Comparison of ENCODE assay signal across 19 cellular contexts in genomic region chr6:1525364-1526038, GRCh38.
A peak's percentile ranks its signal among the peaks of the same experiment; 100 is the strongest.
DNase-seq lines count a peak whose midpoint lies in the region; ATAC-seq, FAIRE-seq and TF ChIP-seq lines count a peak whose summit lies in the region.
"Had no signal": no experiment of that assay in that cellular context is flagged by ENCODE, and none has a peak within 500 bp of the region (broad histone marks: within the 10 kb centered on the region; RNA-seq: fewer than 3 reads in every experiment).

No MANE protein-coding gene starts in this region.

- H3K27ac ChIP-seq in Panc1 (ENCODE audit: low read length) = no peak overlapping the region
- H3K27ac ChIP-seq in neuronal stem cell (replicated peaks; ENCODE audit: low read length) = no peak overlapping the region
- no peak overlapping the region for H3K27ac ChIP-seq in pancreas
- H3K27ac ChIP-seq: cardiac muscle cell had no signal

- H3K36me3 ChIP-seq in Panc1 (ENCODE audit: control insufficient read depth, insufficient read depth, low read length) = no peaks in the 10 kb centered on the region
- no peaks in the 10 kb centered on the region for H3K36me3 ChIP-seq in neuronal stem cell (replicated peaks in 1 of 2; ENCODE audit: control insufficient read depth in 2 of 2, insufficient read depth in 2 of 2, low read length in 2 of 2)
- H3K36me3 ChIP-seq in pancreas = no peaks in the 10 kb centered on the region
- H3K36me3 ChIP-seq: cardiac muscle cell, gastrocnemius medialis had no signal

- H2BK15ac ChIP-seq in neuronal stem cell (ENCODE audit: low read length) = no peak overlapping the region

- no peaks in the 10 kb centered on the region for H3K79me1 ChIP-seq in neuronal stem cell (ENCODE audit: low read depth, low read length)

- H2BK120ac ChIP-seq in neuronal stem cell (ENCODE audit: low read depth, low read length) = no peak overlapping the region

- in situ Hi-C loops in Panc1 (cut with HindIII; ENCODE audit: low pct_unique_long_range_greater_than_20kb, low sequenced_read_pairs) = no loop called here

- no peak overlapping the region for H2AFZ ChIP-seq in neuronal stem cell (ENCODE audit: low read length)

- TF ChIP-seq CTCF in Panc1 (IDR thresholded peaks at IDR 0.05) = no peak; the same call in none of the 2 replicates
- no peak for TF ChIP-seq CTCF in pancreas (IDR thresholded peaks at IDR 0.05)

- DNase-seq in Ammon's horn (ENCODE audit: low spot score) (peak; percentile 67), Panc1 (ENCODE audit: low read depth, low spot score) (no peak), fibroblast of gingiva (ENCODE audit: low read depth) (peak; percentile 44), neuronal stem cell (ENCODE audit: low spot score) (no peak), frontal cortex (ENCODE audit: low spot score in 2 of 2) (no peak), HEK293T (ENCODE audit: extremely low spot score) (no peak), pancreas (no peak)
- DNase-seq in stimulated activated CD4-positive, alpha-beta T cell treated with anti-CD3 and anti-CD28 coated beads, Interleukin-2, amount 100 ng/mL, for 48 hours = no peak
- DNase-seq: activated CD4-positive, CD25-positive, alpha-beta regulatory T cell treated with anti-CD3 and anti-CD28 coated beads, Interleukin-2, amount 50 U/mL, for 72 hours; activated naive CD4-positive, alpha-beta T cell treated with anti-CD3 and anti-CD28 coated beads, Interleukin-2, amount 10 ng/mL, durations not matched to agents 7 days and 5 days; activated T-cell treated with anti-CD3 and anti-CD28 coated beads for 4 hours; gastrocnemius medialis; KG1; NCI-H1436; stimulated activated naive CD4-positive, alpha-beta T cell treated with Interleukin-2 at 50 U/mL for 16 hours had no signal

- POLR2A ChIA-PET in Panc1 (lab: Charles Lee) (no interaction called here), HEK293T (lab: Yijun Ruan, JAX) (no interaction called here)

- FAIRE-seq in frontal cortex (lab: Jason Lieb, UNC) (no peak), pancreas (lab: Jason Lieb, UNC) (no peak)
- FAIRE-seq: endometrium, islet of Langerhans had no signal

- H3K4ac ChIP-seq in neuronal stem cell (ENCODE audit: low read length) = no peak overlapping the region

- peak overlapping the region; percentile 44 for H3K18ac ChIP-seq in neuronal stem cell (ENCODE audit: low read length)

- H3K4me2 ChIP-seq in neuronal stem cell (ENCODE audit: insufficient read depth, low read length, poor library complexity, severe bottlenecking) = no peak overlapping the region
- H3K4me2 ChIP-seq: smooth muscle cell had no signal

- no peak overlapping the region for H3K23ac ChIP-seq in neuronal stem cell (ENCODE audit: low read depth, low read length, poor library complexity)

- no peak overlapping the region for H2BK12ac ChIP-seq in neuronal stem cell (ENCODE audit: low read length)

- WGBS in neuronal stem cell (ENCODE audit: extremely low coverage in 2 of 2, insufficient read length in 2 of 2, insufficient replicate concordance in 1 of 2), 2 donors = no CpG with 5 or more reads among the region's 14 CpGs
- 82 to 85% methylated on average over 14 of the region's 14 CpGs for WGBS in pancreas, 2 donors

- CTCF ChIA-PET in Panc1 (lab: Charles Lee) (interaction anchor here (0.6 kb wide), 1 partner anchor 176 kb away, joined by 3 read pairs; no protein-coding TSS in a partner anchor), HEK293T (lab: Yijun Ruan, JAX) (interaction anchor here (1.5 kb wide), 1 partner anchor 27 kb away, joined by 6 read pairs; no protein-coding TSS in a partner anchor)

- H3K4me3 ChIP-seq in Panc1 (ENCODE audit: low read depth in 2 of 2, low read length in 2 of 2) = no peak overlapping the region
- no peak overlapping the region for H3K4me3 ChIP-seq in neuronal stem cell (ENCODE audit: low read length in 2 of 2)
- H3K4me3 ChIP-seq in pancreas = no peak overlapping the region
- H3K4me3 ChIP-seq: cardiac muscle cell, gastrocnemius medialis, smooth muscle cell had no signal

- peaks cover 3% of the 10 kb centered on the region for H3K27me3 ChIP-seq in Panc1 (ENCODE audit: control insufficient read depth, insufficient read depth, low read length)
- peaks cover 0 to 6% (median 0%) of the 10 kb centered on the region in 3 experiments for H3K27me3 ChIP-seq in neuronal stem cell (ENCODE audit: control insufficient read depth in 3 of 3, insufficient read depth in 3 of 3, low read depth in 1 of 3, low read length in 3 of 3)
- H3K27me3 ChIP-seq in pancreas = peaks cover 0 to 15% (median 0%) of the 10 kb centered on the region in 4 donors

- H3K9me3 ChIP-seq in Panc1 (ENCODE audit: control insufficient read depth, insufficient read depth, low read depth, low read length) (no peaks in the 10 kb centered on the region), neuronal stem cell (replicated peaks in 1 of 2; ENCODE audit: control insufficient read depth in 2 of 2, insufficient read depth in 1 of 2, low read depth in 1 of 2, low read length in 2 of 2) (no peaks in the 10 kb centered on the region), pancreas (no peaks in the 10 kb centered on the region)
- H3K9me3 ChIP-seq: gastrocnemius medialis had no signal

- intact Hi-C loops in Panc1 (cut with micrococcal nuclease; ENCODE audit: unreplicated experiment) (no loop called here), pancreas (cut with DNase I) (no loop called here)

- no TSS peak for BruUV-seq in Panc1 (replicated peaks; lab: Mats Ljungman, UMichigan)

- no peak overlapping the region for H3K9ac ChIP-seq in neuronal stem cell (ENCODE audit: low read depth, low read length, poor library complexity)

- no peaks in the 10 kb centered on the region for H3K4me1 ChIP-seq in Panc1 (ENCODE audit: control insufficient read depth, insufficient read depth, low read length)
- H3K4me1 ChIP-seq in neuronal stem cell (ENCODE audit: control insufficient read depth in 2 of 2, insufficient read depth in 1 of 2, low read depth in 1 of 2, low read length in 2 of 2) = peaks cover 10% of the 10 kb centered on the region in 2 donors
- no peaks in the 10 kb centered on the region for H3K4me1 ChIP-seq in pancreas

- peak overlapping the region; percentile 51 for H2AK5ac ChIP-seq in neuronal stem cell (ENCODE audit: low read depth, low read length)

- H4K8ac ChIP-seq in neuronal stem cell (ENCODE audit: low read depth, low read length) = no peak overlapping the region

- peak overlapping the region; percentile 72 for H2BK5ac ChIP-seq in neuronal stem cell (ENCODE audit: low read length)

- H3K14ac ChIP-seq in neuronal stem cell (ENCODE audit: low read length) = no peak overlapping the region

- peak; percentile 25; the same call in 1 of the 2 replicates for ATAC-seq in Panc1
- no peak for ATAC-seq in pancreas

- H4K91ac ChIP-seq in neuronal stem cell (ENCODE audit: low read depth, low read length, poor library complexity) = no peak overlapping the region

TF ChIP-seq in HEK293T, 16 proteins besides CTCF, POLR2A, EP300 and RAD21:
- TF ChIP-seq NFRKB (IDR thresholded peaks at IDR 0.05) (no peak), ZNF384 (IDR thresholded peaks at IDR 0.05) (no peak), FOXM1 (IDR thresholded peaks at IDR 0.05; ENCODE audit: borderline replicate concordance) (no peak), ARNT (IDR thresholded peaks at IDR 0.05) (no peak), HDGF (IDR thresholded peaks at IDR 0.05; ENCODE audit: borderline replicate concordance) (no peak), LEF1 (IDR thresholded peaks at IDR 0.05; ENCODE audit: borderline replicate concordance) (no peak), L3MBTL2 (conservative IDR thresholded peaks at IDR 0.05) (no peak), TARDBP (IDR thresholded peaks at IDR 0.05) (no peak), CTBP1 (IDR thresholded peaks at IDR 0.05; ENCODE audit: borderline replicate concordance) (no peak), SUZ12 (IDR thresholded peaks at IDR 0.05) (no peak), ELF4 (IDR thresholded peaks at IDR 0.05) (no peak), FOXA1 (IDR thresholded peaks at IDR 0.05) (no peak), SP1 (IDR thresholded peaks at IDR 0.05) (no peak)
- TF ChIP-seq, protein P1, sequence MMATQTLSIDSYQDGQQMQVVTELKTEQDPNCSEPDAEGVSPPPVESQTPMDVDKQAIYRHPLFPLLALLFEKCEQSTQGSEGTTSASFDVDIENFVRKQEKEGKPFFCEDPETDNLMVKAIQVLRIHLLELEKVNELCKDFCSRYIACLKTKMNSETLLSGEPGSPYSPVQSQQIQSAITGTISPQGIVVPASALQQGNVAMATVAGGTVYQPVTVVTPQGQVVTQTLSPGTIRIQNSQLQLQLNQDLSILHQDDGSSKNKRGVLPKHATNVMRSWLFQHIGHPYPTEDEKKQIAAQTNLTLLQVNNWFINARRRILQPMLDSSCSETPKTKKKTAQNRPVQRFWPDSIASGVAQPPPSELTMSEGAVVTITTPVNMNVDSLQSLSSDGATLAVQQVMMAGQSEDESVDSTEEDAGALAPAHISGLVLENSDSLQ (IDR thresholded peaks at IDR 0.05) = no peak

Comparison
In these comparisons a context has a peak if more than half of its experiments do, and no peak if none do; other contexts are left out.
1. DNase-seq: peak in Ammon's horn (single experiment) and fibroblast of gingiva (single experiment); none in Panc1 (single experiment), neuronal stem cell (single experiment), frontal cortex (0 of 2), HEK293T (single experiment), pancreas (0 of 6) and stimulated activated CD4-positive, alpha-beta T cell treated with anti-CD3 and anti-CD28 coated beads, Interleukin-2, amount 100 ng/mL, for 48 hours (0 of 2).